Comparison of ENCODE assay signal across 8 cellular contexts in genomic region chr13:27006519-27007161, GRCh38.
A peak's percentile ranks its signal among the peaks of the same experiment; 100 is the strongest.
DNase-seq lines count a peak whose midpoint lies in the region; ATAC-seq and TF ChIP-seq lines count a peak whose summit lies in the region.

No MANE protein-coding gene starts in this region.

- peaks cover 0 to 16% (median 5%) of the 10 kb centered on the region in 4 donors for H3K4me1 ChIP-seq in tibial nerve

- CTCF ChIA-PET in T-cell (lab: Charles Lee), result no interaction called here

- H3K9me3 ChIP-seq in tibial nerve, result no peaks in the 10 kb centered on the region

- H3K4me3 ChIP-seq in dorsolateral prefrontal cortex, result peak overlapping the region; percentile 36 to 77 (median 60)
- peak overlapping the region; percentile 16 to 45 (median 33) for H3K4me3 ChIP-seq in tibial nerve

- H3K27me3 Mint-ChIP-seq in memory B cell (peaks cover 14% of the 10 kb centered on the region), T-cell (peaks cover 42 to 43% of the 10 kb centered on the region in 2 donors)

- H3K27me3 ChIP-seq in dorsolateral prefrontal cortex (peaks cover 0 to 4% (median 0%) of the 10 kb centered on the region in 45 donors), tibial nerve (peaks cover 0 to 8% of the 10 kb centered on the region in 2 donors)

- H3K27ac Mint-ChIP-seq in memory B cell (no peak overlapping the region), T-cell (no peak overlapping the region)

- ATAC-seq in memory B cell (ENCODE audit: low read depth) (peak; percentile 42), HG02642 (IDR thresholded peaks at IDR 0.05; ENCODE audit: poor library complexity, unreplicated experiment) (no peak), T-cell (replicated peaks in 1 of 4) (no peak)

- H3K4me1 Mint-ChIP-seq in memory B cell (peaks cover 11% of the 10 kb centered on the region), T-cell (peaks cover 0 to 7% (median 2%) of the 10 kb centered on the region in 3 donors)

- no peak for TF ChIP-seq EP300 in tibial nerve (IDR thresholded peaks at IDR 0.05)

- TF ChIP-seq CTCF in dorsolateral prefrontal cortex (IDR thresholded peaks at IDR 0.05 in 54 of 56, conservative IDR thresholded peaks at IDR 0.05 in 2 of 56; ENCODE audit: low read depth in 1 of 56, partially characterized antibody in 56 of 56) (peak in 3 of 56 donors; percentile 4 to 13 (median 10)), tibial nerve (IDR thresholded peaks at IDR 0.05) (no peak)

- peak overlapping the region in 58 of 59 donors; percentile 31 to 96 (median 87) for H3K27ac ChIP-seq in dorsolateral prefrontal cortex
- H3K27ac ChIP-seq in tibial nerve, result no peak overlapping the region

- H3K36me3 ChIP-seq in tibial nerve, result no peaks in the 10 kb centered on the region

- POLR2A ChIA-PET in T-cell (lab: Charles Lee), result interaction anchor here in 1 of 2 donors (0.6 to 0.7 kb wide), 2 partner anchors 20 to 187 kb away, joined by 3 to 5 read pairs; no protein-coding TSS in a partner anchor

- peak; percentile 41 for DNase-seq in EL
- peak; percentile 56 for DNase-seq in NCI-H2227 (lab: John Stamatoyannopoulos, UW; ENCODE audit: unreplicated experiment)
- peak in 9 of 10 donors; percentile 34 to 72 (median 57) for DNase-seq in dorsolateral prefrontal cortex
- DNase-seq in memory B cell (ENCODE audit: low spot score in 2 of 2), result no peak
- no peak for DNase-seq in tibial nerve (ENCODE audit: low spot score in 2 of 2)
- DNase-seq in T-cell, result no peak
- no peak for DNase-seq in NCI-H446 treated with DMSO at 0.1 percent for 48 hours (lab: John Stamatoyannopoulos, UW)

- intact Hi-C loops in dorsolateral prefrontal cortex (cut with DNase I), result loop anchor here in 1 of 2 donors (5.0 kb wide), 1 partner anchor 36 kb away; no protein-coding TSS in a partner anchor

- WGBS in tibial nerve, 2 donors, result 3% methylated on average over 23 to 28 of the region's 29 CpGs

- H3K4me3 Mint-ChIP-seq in memory B cell, result peak overlapping the region; percentile 43
- no peak overlapping the region for H3K4me3 Mint-ChIP-seq in T-cell

- no peak for TF ChIP-seq POLR2A in tibial nerve (IDR thresholded peaks at IDR 0.05)

- H3K36me3 Mint-ChIP-seq in memory B cell, result no peaks in the 10 kb centered on the region
- no peaks in the 10 kb centered on the region for H3K36me3 Mint-ChIP-seq in T-cell

- H3K9me3 Mint-ChIP-seq in memory B cell (peaks cover 2% of the 10 kb centered on the region), T-cell (no peaks in the 10 kb centered on the region)

Comparison
In these comparisons a context has a peak if more than half of its experiments do, and no peak if none do; other contexts are left out.
1. DNase-seq: peak in EL (single experiment), NCI-H2227 (single experiment) and dorsolateral prefrontal cortex (9 of 10); none in memory B cell (0 of 2), tibial nerve (0 of 2), T-cell (0 of 34) and NCI-H446 treated with DMSO at 0.1 percent for 48 hours (single experiment).
2. H3K27ac ChIP-seq: peak in dorsolateral prefrontal cortex (58 of 59); none in tibial nerve (0 of 4).